Comparison of ENCODE assay signal across 11 cellular contexts in the genomic region with DNA sequence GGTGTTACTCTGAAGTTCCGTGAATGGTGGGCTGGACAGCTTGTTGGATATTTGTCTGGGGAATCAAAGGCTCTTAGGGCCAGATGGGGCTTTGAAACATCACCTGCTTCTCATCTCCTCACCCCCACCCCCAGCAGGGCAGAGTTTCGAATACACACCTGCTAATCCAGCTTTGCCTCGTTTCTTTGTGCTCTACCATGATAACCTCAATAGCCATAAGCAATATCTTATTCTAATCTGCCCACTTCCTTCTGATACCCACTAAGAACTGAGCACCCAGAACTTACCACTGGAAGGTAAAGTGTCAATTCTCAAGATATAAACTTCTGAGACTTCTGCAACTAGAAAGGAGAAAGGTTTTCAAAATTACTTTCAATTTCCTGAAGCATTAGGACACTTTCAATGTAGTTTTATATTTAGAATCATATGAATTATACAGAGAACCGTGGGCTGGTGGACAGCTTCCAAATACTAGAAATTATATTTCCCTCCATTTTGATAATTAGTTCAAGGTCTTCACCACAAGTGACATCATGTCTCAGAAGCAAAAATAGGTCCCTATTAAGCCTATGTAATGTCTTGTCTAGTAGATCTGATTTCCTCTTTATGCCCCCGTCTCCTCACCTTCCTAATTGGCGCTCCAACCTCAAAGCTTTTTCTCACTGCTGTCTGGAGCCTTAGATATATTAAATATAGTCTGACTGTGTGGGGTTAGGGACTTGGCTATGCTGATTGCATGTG.
DNase-seq lines count a peak whose midpoint lies in the region; ATAC-seq and TF ChIP-seq lines count a peak whose summit lies in the region.
"Had no signal": no experiment of that assay in that cellular context is flagged by ENCODE, and none has a peak within 500 bp of the region (broad histone marks: within the 10 kb centered on the region; RNA-seq: fewer than 3 reads in every experiment).

No MANE protein-coding gene starts in this region.

- peaks cover 31% of the 10 kb centered on the region for H3K4me1 Mint-ChIP-seq in activated CD4-positive, alpha-beta T cell treated with anti-CD3 and anti-CD28 coated beads, Interleukin-2, amount 10 ng/mL, durations not matched to agents 24 days and 14 days
- peaks cover 29 to 51% (median 34%) of the 10 kb centered on the region in 7 donors for H3K4me1 Mint-ChIP-seq in naive thymus-derived CD4-positive, alpha-beta T cell

- H3K27ac Mint-ChIP-seq in activated CD4-positive, alpha-beta T cell treated with anti-CD3 and anti-CD28 coated beads, Interleukin-2, amount 10 ng/mL, durations not matched to agents 24 days and 14 days: peak overlapping the region; percentile 14
- peak overlapping the region; percentile 42 to 96 (median 88) for H3K27ac Mint-ChIP-seq in naive thymus-derived CD4-positive, alpha-beta T cell

- H3K9me3 Mint-ChIP-seq in activated CD4-positive, alpha-beta T cell treated with anti-CD3 and anti-CD28 coated beads, Interleukin-2, amount 10 ng/mL, durations not matched to agents 24 days and 14 days: no peaks in the 10 kb centered on the region
- no peaks in the 10 kb centered on the region for H3K9me3 Mint-ChIP-seq in naive thymus-derived CD4-positive, alpha-beta T cell

- H3K27ac ChIP-seq in naive thymus-derived CD4-positive, alpha-beta T cell (ENCODE audit: low read depth, low read length): peak overlapping the region; percentile 37
- H3K27ac ChIP-seq: heart right ventricle had no signal

- in situ Hi-C loops in HAP-1 (cut with MboI; ENCODE audit: low sequenced_read_pairs): no loop called here

- intact Hi-C loops in activated CD4-positive, alpha-beta T cell treated with anti-CD3 and anti-CD28 coated beads, Interleukin-2, amount 10 ng/mL, durations not matched to agents 24 days and 14 days (cut with micrococcal nuclease): loop anchor here (5.0 kb wide), 1 partner anchor 43 kb away; no protein-coding TSS in a partner anchor
- intact Hi-C loops in naive thymus-derived CD4-positive, alpha-beta T cell (cut with micrococcal nuclease): loop anchor here in 1 of 2 donors (5.0 kb wide), 1 partner anchor 38 kb away; no protein-coding TSS in a partner anchor

- ATAC-seq in GM21737 (IDR thresholded peaks at IDR 0.05; ENCODE audit: unreplicated experiment) (peak; percentile 55), omental fat pad (ENCODE audit: low FRiP score) (no peak)
- ATAC-seq in naive thymus-derived CD4-positive, alpha-beta T cell: peak; percentile 49
- ATAC-seq: heart right ventricle had no signal

- POLR2A ChIA-PET in naive thymus-derived CD4-positive, alpha-beta T cell (lab: Charles Lee): interaction anchor here (0.7 kb wide), 1 partner anchor 154 kb away, joined by 4 read pairs; no protein-coding TSS in a partner anchor

- CTCF ChIA-PET in naive thymus-derived CD4-positive, alpha-beta T cell (lab: Charles Lee): interaction anchor here (0.6 to 1.4 kb wide), 2 partner anchors 41 to 924 kb away, joined by 3 to 4 read pairs; no protein-coding TSS in a partner anchor

- peak overlapping the region; percentile 23 for H3K4me3 Mint-ChIP-seq in activated CD4-positive, alpha-beta T cell treated with anti-CD3 and anti-CD28 coated beads, Interleukin-2, amount 10 ng/mL, durations not matched to agents 24 days and 14 days
- H3K4me3 Mint-ChIP-seq in naive thymus-derived CD4-positive, alpha-beta T cell: peak overlapping the region; percentile 26 to 87 (median 66)

- TF ChIP-seq CTCF in omental fat pad (IDR thresholded peaks at IDR 0.05): no peak

- peaks cover 2% of the 10 kb centered on the region for H3K27me3 Mint-ChIP-seq in activated CD4-positive, alpha-beta T cell treated with anti-CD3 and anti-CD28 coated beads, Interleukin-2, amount 10 ng/mL, durations not matched to agents 24 days and 14 days
- H3K27me3 Mint-ChIP-seq in naive thymus-derived CD4-positive, alpha-beta T cell: no peaks in the 10 kb centered on the region

- H3K4me1 ChIP-seq in naive thymus-derived CD4-positive, alpha-beta T cell (ENCODE audit: control insufficient read depth in 2 of 2, insufficient read depth in 2 of 2, low read length in 2 of 2): peaks cover 34 to 36% of the 10 kb centered on the region in 2 donors
- peaks cover 25% of the 10 kb centered on the region for H3K4me1 ChIP-seq in HAP-1

- peak overlapping the region; percentile 22 for H3K4me3 ChIP-seq in naive thymus-derived CD4-positive, alpha-beta T cell (ENCODE audit: low read length)
- no peak overlapping the region for H3K4me3 ChIP-seq in HAP-1
- H3K4me3 ChIP-seq: heart right ventricle, smooth muscle cell had no signal

- no peaks in the 10 kb centered on the region for H3K27me3 ChIP-seq in naive thymus-derived CD4-positive, alpha-beta T cell (ENCODE audit: control insufficient read depth in 2 of 2, insufficient read depth in 2 of 2, low read length in 2 of 2)
- H3K27me3 ChIP-seq in HAP-1 (ENCODE audit: low read depth): no peaks in the 10 kb centered on the region

- H3K36me3 ChIP-seq in naive thymus-derived CD4-positive, alpha-beta T cell (ENCODE audit: control insufficient read depth in 2 of 3, insufficient read depth in 3 of 3, low read length in 3 of 3): no peaks in the 10 kb centered on the region
- no peaks in the 10 kb centered on the region; the same call in 1 of the 2 replicates for H3K36me3 ChIP-seq in HAP-1 (replicated peaks)
- H3K36me3 ChIP-seq: heart right ventricle had no signal

- no peaks in the 10 kb centered on the region for H3K9me3 ChIP-seq in naive thymus-derived CD4-positive, alpha-beta T cell (ENCODE audit: control insufficient read depth in 2 of 3, low read length in 3 of 3)
- no peaks in the 10 kb centered on the region for H3K9me3 ChIP-seq in HAP-1
- H3K9me3 ChIP-seq: heart right ventricle had no signal

- DNase-seq in activated CD4-positive, alpha-beta T cell treated with anti-CD3 and anti-CD28 coated beads, Interleukin-2, amount 10 ng/mL, durations not matched to agents 24 days and 14 days: no peak
- DNase-seq in activated CD4-positive, alpha-beta T cell treated with anti-CD3 and anti-CD28 coated beads for 4 hours: no peak
- DNase-seq in NAMALWA (ENCODE audit: low spot score) (peak; percentile 10), omental fat pad (ENCODE audit: low spot score) (no peak), HAP-1 (ENCODE audit: low spot score in 2 of 2) (no peak)
- DNase-seq in naive thymus-derived CD4-positive, alpha-beta T cell: peak in 1 of 9 donors; percentile 4
- no peak for DNase-seq in stimulated activated CD4-positive, alpha-beta T cell treated with anti-CD3 and anti-CD28 coated beads, Interleukin-2, amount 100 ng/mL, for 24 hours
- DNase-seq: ACHN, heart right ventricle had no signal

- peaks cover 2% of the 10 kb centered on the region for H3K36me3 Mint-ChIP-seq in activated CD4-positive, alpha-beta T cell treated with anti-CD3 and anti-CD28 coated beads, Interleukin-2, amount 10 ng/mL, durations not matched to agents 24 days and 14 days (ENCODE audit: low read depth)
- H3K36me3 Mint-ChIP-seq in naive thymus-derived CD4-positive, alpha-beta T cell: peaks cover 0 to 4% (median 0%) of the 10 kb centered on the region in 5 donors
